In genomic region chrX:136115124-136115908, GRCh38 we compare ENCODE assay signal across 18 cellular contexts. TPM values are rescaled to one million over a fixed set of nuclear protein-coding genes. Genes with fewer than 3 reads are reported as not detected.
A peak's percentile ranks its signal among the peaks of the same experiment; 100 is the strongest.
DNase-seq lines count a peak whose midpoint lies in the region; TF ChIP-seq lines count a peak whose summit lies in the region.
"Had no signal": no experiment of that assay in that cellular context is flagged by ENCODE, and none has a peak within 500 bp of the region (broad histone marks: within the 10 kb centered on the region; RNA-seq: fewer than 3 reads in every experiment).

No MANE protein-coding gene starts in this region.

- H3K9me3 ChIP-seq in KOPT-K1 (ENCODE audit: insufficient read depth, low read length, poor library complexity, severe bottlenecking): no peaks in the 10 kb centered on the region
- H3K9me3 ChIP-seq in ascending aorta: peaks cover 0 to 4% of the 10 kb centered on the region in 2 donors
- no peaks in the 10 kb centered on the region for H3K9me3 ChIP-seq in transverse colon
- H3K9me3 ChIP-seq: mucosa of descending colon had no signal

- no peak for TF ChIP-seq POLR2A in transverse colon (IDR thresholded peaks at IDR 0.05)

- in situ Hi-C loops in transverse colon (cut with MboI; ENCODE audit: low pct_ligation_motif_present in 1 of 4, low pct_unique_long_range_greater_than_20kb in 1 of 4, low sequenced_read_pairs in 3 of 4): no loop called here

- no peaks in the 10 kb centered on the region for H3K36me3 ChIP-seq in KOPT-K1 (ENCODE audit: insufficient read depth, low read length)
- H3K36me3 ChIP-seq in ascending aorta: no peaks in the 10 kb centered on the region
- no peaks in the 10 kb centered on the region for H3K36me3 ChIP-seq in transverse colon
- H3K36me3 ChIP-seq: heart right ventricle had no signal

- TF ChIP-seq CTCF in ascending aorta (IDR thresholded peaks at IDR 0.05) (no peak), transverse colon (IDR thresholded peaks at IDR 0.05) (no peak)

- peaks cover 0 to 9% of the 10 kb centered on the region in 2 donors for H3K4me1 ChIP-seq in ascending aorta
- H3K4me1 ChIP-seq in transverse colon: no peaks in the 10 kb centered on the region
- H3K4me1 ChIP-seq: heart right ventricle had no signal

- H3K27me3 ChIP-seq in ascending aorta (no peaks in the 10 kb centered on the region), transverse colon (no peaks in the 10 kb centered on the region)
- H3K27me3 ChIP-seq: heart right ventricle had no signal

- no peak overlapping the region for H3K4me3 ChIP-seq in ascending aorta
- H3K4me3 ChIP-seq in transverse colon: no peak overlapping the region
- H3K4me3 ChIP-seq: heart right ventricle, mucosa of descending colon, PC-9, SK-N-MC had no signal

- DNase-seq in ascending aorta (ENCODE audit: low spot score in 2 of 2): no peak
- DNase-seq in iris pigment epithelial cell (ENCODE audit: low read depth): peak; percentile 38
- DNase-seq in transverse colon: no peak
- DNase-seq in activated gamma-delta T cell (lab: John Stamatoyannopoulos, UW): no peak
- DNase-seq in NAMALWA (ENCODE audit: low spot score): no peak
- DNase-seq in retina: no peak
- DNase-seq: activated naive CD8-positive, alpha-beta T cell treated with anti-CD3 and anti-CD28 coated beads, Interleukin-2, amount 10 ng/mL, durations not matched to agents 7 days and 5 days; activated T-cell treated with anti-CD3 and anti-CD28 coated beads, Interleukin-2, amount 50 U/mL, for 4 hours; caudate nucleus; CD4-positive, CD25-positive, alpha-beta regulatory T cell; DMS79 treated with DMSO at 0.1 percent for 48 hours; heart right ventricle; mucosa of descending colon; NCI-H2081 treated with DMSO at 0.1 percent for 48 hours; NCI-H524 treated with DMSO at 0.1 percent for 48 hours; PC-9 had no signal

- intact Hi-C loops in ascending aorta (cut with DNase I): loop anchor here (2.0 kb wide), 1 partner anchor 51 kb away; no protein-coding TSS in a partner anchor
- intact Hi-C loops in transverse colon (cut with DNase I; ENCODE audit: low total_unique reads): no loop called here

- WGBS in transverse colon (ENCODE audit: low coverage in 1 of 2), 2 donors: 57 to 60% methylated on average over 1 to 5 of the region's 5 CpGs

- TF ChIP-seq EP300 in transverse colon (IDR thresholded peaks at IDR 0.05; ENCODE audit: low read depth): no peak

- H3K27ac ChIP-seq in KOPT-K1 (ENCODE audit: low read depth, low read length, poor library complexity, severe bottlenecking) (peak overlapping the region; percentile 70), ascending aorta (peak overlapping the region; percentile 33 to 65), transverse colon (peak overlapping the region; percentile 17 to 63 (median 47))
- H3K27ac ChIP-seq: heart right ventricle, PC-9, SK-N-MC had no signal

RNA-seq across cellular contexts. Expression of gene FHL1, which starts 32.0 kb away (rescaled TPM):
- total RNA-seq in ascending aorta: 850 TPM
- total RNA-seq in transverse colon: 100 to 1,000 TPM; 139 to 617 (median 162) TPM
